In the genomic region with DNA sequence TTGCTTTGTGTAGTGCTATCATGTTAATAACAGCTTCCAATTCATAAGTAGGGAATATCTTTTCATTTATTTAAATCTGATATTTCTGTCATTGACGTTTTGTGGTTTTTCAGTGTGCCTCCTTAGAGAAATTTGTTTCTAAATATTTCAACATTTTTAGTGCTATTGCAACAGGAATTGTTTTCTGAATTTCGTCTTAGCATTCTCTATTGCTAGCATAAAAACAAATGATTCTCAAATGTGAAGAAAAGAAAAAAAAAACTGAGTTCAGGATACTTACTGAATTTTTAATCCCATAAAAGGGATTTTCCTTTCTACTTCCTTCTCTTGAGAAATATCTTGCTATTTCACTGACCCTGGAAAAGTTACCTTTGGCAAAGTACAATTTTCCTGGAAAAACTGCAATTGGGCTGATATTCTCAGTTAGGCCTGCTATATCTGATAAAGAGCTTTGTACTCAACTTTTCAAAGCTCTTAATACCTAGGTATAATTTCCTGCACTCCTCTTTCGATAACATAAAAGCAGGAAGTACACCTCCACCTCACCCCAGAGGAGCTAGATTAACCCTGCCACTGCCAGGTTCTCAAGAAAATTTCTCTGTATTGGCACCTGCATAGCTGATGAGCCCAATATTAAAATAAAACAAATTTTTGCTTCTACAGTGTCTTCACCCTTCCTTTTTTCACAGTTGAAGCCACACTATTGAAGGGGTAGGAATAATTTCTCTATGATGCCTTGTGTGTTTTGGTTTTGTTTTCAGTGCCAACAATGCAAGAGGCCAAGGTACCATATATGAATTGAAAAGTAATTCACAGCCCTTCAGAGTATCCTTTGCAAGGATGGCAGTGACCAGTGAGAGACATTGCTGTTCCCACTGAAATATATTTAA, we compare ENCODE assay signal across 1 cellular context.
TF ChIP-seq lines count a peak whose summit lies in the region.

No MANE protein-coding gene starts in this region.

TF ChIP-seq in HepG2, 621 proteins besides CTCF, POLR2A, EP300 and RAD21:
- TF ChIP-seq MEIS1 (CRISPR knock-in tag; IDR thresholded peaks at IDR 0.05; ENCODE audit: borderline replicate concordance) (no peak), ZNF652 (CRISPR knock-in tag; IDR thresholded peaks at IDR 0.05; ENCODE audit: borderline replicate concordance, low read depth) (0 out of 2 replicates have a peak, but pooled peaks have one; percentile 21)
